Comparison of ENCODE assay signal across 8 cellular contexts in the genomic region with DNA sequence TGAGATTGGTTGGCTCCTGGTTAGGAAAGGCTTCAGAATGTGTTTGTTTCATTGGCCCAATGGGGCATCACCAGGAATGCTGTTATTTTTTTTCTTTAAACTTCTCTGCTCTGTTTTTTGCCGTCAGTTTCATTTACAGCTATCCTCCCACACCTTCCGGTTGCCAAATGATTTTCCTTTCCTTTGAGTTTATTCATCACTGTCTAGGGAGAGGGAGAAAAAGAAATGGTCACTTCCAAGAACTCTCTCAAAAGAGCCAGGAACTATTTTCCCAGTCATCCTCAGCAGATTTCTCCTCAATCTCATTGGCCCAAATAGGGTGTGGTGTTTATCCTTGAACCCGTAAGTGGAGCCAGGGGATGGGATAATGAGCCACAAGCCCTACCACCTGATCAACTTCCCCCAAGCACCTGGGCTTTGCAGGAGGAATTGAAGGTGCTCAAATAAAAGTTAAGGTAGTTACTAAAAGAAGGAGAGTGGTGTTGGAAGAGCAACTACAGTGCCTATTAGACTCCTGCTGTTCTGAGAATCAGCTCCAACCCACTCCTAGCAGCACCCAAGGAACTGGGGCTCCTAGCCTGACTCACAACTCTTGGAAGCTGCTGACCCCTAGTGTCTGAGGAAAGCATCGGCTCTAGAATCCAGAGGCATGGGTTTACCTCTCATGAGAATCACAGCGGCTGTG. TPM values are rescaled to one million over a fixed set of nuclear protein-coding genes. Genes with fewer than 3 reads are reported as not detected.
A peak's percentile ranks its signal among the peaks of the same experiment; 100 is the strongest.
DNase-seq lines count a peak whose midpoint lies in the region; ATAC-seq and TF ChIP-seq lines count a peak whose summit lies in the region.

No MANE protein-coding gene starts in this region.

- CTCF ChIA-PET in Panc1 (lab: Charles Lee) = interaction anchor here (0.5 to 1.5 kb wide), 6 partner anchors 78 to 539 kb away, joined by 3 to 5 read pairs (median 3); no protein-coding TSS in a partner anchor

- POLR2A ChIA-PET in Panc1 (lab: Charles Lee) = no interaction called here

- no peak overlapping the region; the same call in 1 of the 2 replicates for H3K27ac ChIP-seq in Panc1 (ENCODE audit: low read length)
- H3K27ac ChIP-seq in stomach smooth muscle (ENCODE audit: low read length) = peak overlapping the region; percentile 61

- no peaks in the 10 kb centered on the region for H3K36me3 ChIP-seq in HAP-1 (replicated peaks)
- no peaks in the 10 kb centered on the region for H3K36me3 ChIP-seq in Panc1 (ENCODE audit: control insufficient read depth, insufficient read depth, low read length)
- H3K36me3 ChIP-seq in stomach smooth muscle (ENCODE audit: control insufficient read depth in 2 of 2, insufficient read depth in 2 of 2, low read length in 2 of 2) = no peaks in the 10 kb centered on the region

- ATAC-seq in Panc1 = peak; percentile 99

- H3K9me3 ChIP-seq in HAP-1 (no peaks in the 10 kb centered on the region), Panc1 (ENCODE audit: control insufficient read depth, insufficient read depth, low read depth, low read length) (no peaks in the 10 kb centered on the region), stomach smooth muscle (ENCODE audit: control insufficient read depth in 2 of 2, low read length in 2 of 2) (no peaks in the 10 kb centered on the region)

- H3K9ac ChIP-seq in stomach smooth muscle (ENCODE audit: low read length in 2 of 2) = peak overlapping the region; percentile 46 to 60

- in situ Hi-C loops in HAP-1 (cut with MboI; ENCODE audit: low sequenced_read_pairs) (loop anchor here (10.0 to 25.0 kb wide), 3 partner anchors 190 to 968 kb away; no protein-coding TSS in a partner anchor), Panc1 (cut with HindIII; ENCODE audit: low pct_unique_long_range_greater_than_20kb, low sequenced_read_pairs) (no loop called here)

- TF ChIP-seq CTCF in GM10266 (IDR thresholded peaks at IDR 0.05; ENCODE audit: control insufficient read depth, insufficient read depth, low read depth, missing control alignments) (peak; percentile 89), LNCaP clone FGC (IDR thresholded peaks at IDR 0.05; ENCODE audit: control insufficient read depth, extremely low read depth, insufficient read depth) (peak; percentile 94), Panc1 (IDR thresholded peaks at IDR 0.05) (peak; percentile 96)

- no TSS peak for BruUV-seq in Panc1 (replicated peaks; lab: Mats Ljungman, UMichigan)

- DNase-seq in 8988T (peak; percentile 23), GM10266 (ENCODE audit: extremely low spot score) (peak; percentile 67), HAP-1 (ENCODE audit: low spot score in 2 of 2) (peak; percentile 73 to 79), LNCaP clone FGC (ENCODE audit: low read depth) (no peak), Panc1 (ENCODE audit: low read depth, low spot score) (peak; percentile 73), cerebellar cortex (ENCODE audit: low spot score) (peak; percentile 91), left kidney (ENCODE audit: low read depth, low spot score) (peak; percentile 93)

- intact Hi-C loops in Panc1 (cut with micrococcal nuclease; ENCODE audit: unreplicated experiment) = loop anchor here (1.0 to 5.0 kb wide), 3 partner anchors 38 to 540 kb away; no protein-coding TSS in a partner anchor

- H3K4me1 ChIP-seq in HAP-1 (peaks cover 7% of the 10 kb centered on the region; the same call in 1 of the 2 replicates), Panc1 (ENCODE audit: control insufficient read depth, insufficient read depth, low read length) (peaks cover 20% of the 10 kb centered on the region), stomach smooth muscle (ENCODE audit: control insufficient read depth, insufficient read depth, low read length) (peaks cover 57% of the 10 kb centered on the region)

- H3K4me3 ChIP-seq in HAP-1 = no peak overlapping the region
- no peak overlapping the region for H3K4me3 ChIP-seq in LNCaP clone FGC (ENCODE audit: low read depth, low read length)
- H3K4me3 ChIP-seq in Panc1 (ENCODE audit: low read depth in 2 of 2, low read length in 2 of 2) = no peak overlapping the region
- H3K4me3 ChIP-seq in stomach smooth muscle (ENCODE audit: low read length in 2 of 2) = peak overlapping the region in 1 of 2 donors; percentile 35

- no peaks in the 10 kb centered on the region for H3K27me3 ChIP-seq in HAP-1 (ENCODE audit: low read depth)
- no peaks in the 10 kb centered on the region for H3K27me3 ChIP-seq in Panc1 (ENCODE audit: control insufficient read depth, insufficient read depth, low read length)
- no peaks in the 10 kb centered on the region for H3K27me3 ChIP-seq in stomach smooth muscle (ENCODE audit: control insufficient read depth in 1 of 2, insufficient read depth in 2 of 2, low read length in 2 of 2)

RNA-seq across cellular contexts. Expression of a gene that starts 34.8 kb away (rescaled TPM):
- 1.2 TPM for total RNA-seq in Panc1 (2021; ENCODE audit: unreplicated experiment)
- polyA plus RNA-seq in Panc1 (2012; ENCODE audit: insufficient read length) = 0.94 TPM
